ENCODE assay signal across 22 cellular contexts in genomic region chr20:57005146-57005933, GRCh38.
"Had no signal": no experiment of that assay in that cellular context is flagged by ENCODE, and none has a peak within 500 bp of the region (broad histone marks: within the 10 kb centered on the region; RNA-seq: fewer than 3 reads in every experiment).

No MANE protein-coding gene starts in this region.

- H3K27ac ChIP-seq: adrenal gland, Peyer's patch had no signal

- H3K4me3 ChIP-seq: adrenal gland, Peyer's patch had no signal

- H3K9me3 ChIP-seq: adrenal gland, Peyer's patch had no signal

- H3K27ac Mint-ChIP-seq: activated CD8-positive, alpha-beta T cell treated with anti-CD3 and anti-CD28 coated beads for 36 hours; activated naive CD8-positive, alpha-beta T cell treated with anti-CD3 and anti-CD28 coated beads, Interleukin-2, amount 10 ng/mL, durations not matched to agents 7 days and 5 days; T-helper 1 cell treated with Interleukin-12 subunit alpha and Interleukin-12 subunit beta and Interleukin-4 antibody, amounts not matched to agents 30 μg/mL and 1 μg/mL, for 36 hours had no signal

- H3K36me3 ChIP-seq: adrenal gland, Peyer's patch had no signal

- H3K4me1 Mint-ChIP-seq: activated naive CD8-positive, alpha-beta T cell treated with anti-CD3 and anti-CD28 coated beads, Interleukin-2, amount 10 ng/mL, durations not matched to agents 7 days and 5 days had no signal

- H3K4me3 Mint-ChIP-seq: activated CD8-positive, alpha-beta T cell treated with anti-CD3 and anti-CD28 coated beads for 36 hours; activated naive CD8-positive, alpha-beta T cell treated with anti-CD3 and anti-CD28 coated beads, Interleukin-2, amount 10 ng/mL, durations not matched to agents 7 days and 5 days; T-helper 1 cell treated with Interleukin-12 subunit alpha and Interleukin-12 subunit beta and Interleukin-4 antibody, amounts not matched to agents 30 μg/mL and 1 μg/mL, for 36 hours had no signal

- ATAC-seq: activated CD4-positive, CD25-positive, alpha-beta regulatory T cell treated with anti-CD3 and anti-CD28 coated beads, Interleukin-2, amount 50 U/mL, for 24 hours; activated CD8-positive, alpha-beta T cell treated with anti-CD3 and anti-CD28 coated beads for 36 hours had no signal

- H3K4me1 ChIP-seq: adrenal gland, Peyer's patch had no signal

- DNase-seq: activated CD4-positive, alpha-beta T cell treated with anti-CD3 and anti-CD28 coated beads for 4 hours; activated CD8-positive, alpha-beta memory T cell treated with anti-CD3 and anti-CD28 coated beads, Interleukin-2, amount 50 U/mL, for 48 hours; activated CD8-positive, alpha-beta T cell treated with anti-CD3 and anti-CD28 coated beads for 36 hours; activated naive CD4-positive, alpha-beta T cell treated with anti-CD3 and anti-CD28 coated beads, Interleukin-2, amount 50 U/mL, for 16 hours; activated naive CD8-positive, alpha-beta T cell treated with anti-CD3 and anti-CD28 coated beads, Interleukin-2, amount 10 ng/mL, durations not matched to agents 7 days and 5 days; activated T-cell treated with anti-CD3 and anti-CD28 coated beads, Interleukin-2, amount 50 U/mL, for 1 hour; adrenal gland; anterior cingulate cortex; cerebellar nuclear complex; MV-4-11; NCI-H1092 treated with DMSO at 0.1 percent for 48 hours; NCI-H1417 treated with DMSO at 0.1 percent for 48 hours; NCI-H1694; NCI-H2029; NCI-H2107; NCI-H2171 treated with DMSO at 0.1 percent for 48 hours; NCI-H226; NCI-H526; Peyer's patch; SHP77 treated with DMSO at 0.1 percent for 48 hours had no signal

- H3K27me3 ChIP-seq: Peyer's patch had no signal

- H3K36me3 Mint-ChIP-seq: activated naive CD8-positive, alpha-beta T cell treated with anti-CD3 and anti-CD28 coated beads, Interleukin-2, amount 10 ng/mL, durations not matched to agents 7 days and 5 days had no signal

- H3K9me3 Mint-ChIP-seq: activated CD8-positive, alpha-beta T cell treated with anti-CD3 and anti-CD28 coated beads for 36 hours; activated naive CD8-positive, alpha-beta T cell treated with anti-CD3 and anti-CD28 coated beads, Interleukin-2, amount 10 ng/mL, durations not matched to agents 7 days and 5 days; T-helper 1 cell treated with Interleukin-12 subunit alpha and Interleukin-12 subunit beta and Interleukin-4 antibody, amounts not matched to agents 30 μg/mL and 1 μg/mL, for 36 hours had no signal
